In genomic region chr7:135209225-135209834, GRCh38 we compare ENCODE assay signal across 17 cellular contexts. TPM values are rescaled to one million over a fixed set of nuclear protein-coding genes. Genes with fewer than 3 reads are reported as not detected.
DNase-seq lines count a peak whose midpoint lies in the region; ATAC-seq, FAIRE-seq and TF ChIP-seq lines count a peak whose summit lies in the region.
"Had no signal": no experiment of that assay in that cellular context is flagged by ENCODE, and none has a peak within 500 bp of the region (broad histone marks: within the 10 kb centered on the region; RNA-seq: fewer than 3 reads in every experiment).

No MANE protein-coding gene starts in this region.

- H3K9me3 ChIP-seq in CD4-positive, CD25-positive, alpha-beta regulatory T cell (ENCODE audit: control insufficient read depth in 2 of 2, low read length in 2 of 2) = no peaks in the 10 kb centered on the region
- no peaks in the 10 kb centered on the region for H3K9me3 ChIP-seq in Loucy (ENCODE audit: insufficient read depth, low read depth, low read length)
- H3K9me3 ChIP-seq: BE2C, mucosa of descending colon, uterus had no signal

- H3K4me1 ChIP-seq in CD4-positive, CD25-positive, alpha-beta regulatory T cell (ENCODE audit: control insufficient read depth, insufficient read depth, low read length, poor library complexity, severe bottlenecking) = peaks cover 14% of the 10 kb centered on the region
- peaks cover 30% of the 10 kb centered on the region for H3K4me1 ChIP-seq in Loucy (ENCODE audit: insufficient read depth, low read length, poor library complexity, severe bottlenecking)
- H3K4me1 ChIP-seq: uterus had no signal

- H3K27me3 Mint-ChIP-seq in CD4-positive, CD25-positive, alpha-beta regulatory T cell = peaks cover 5% of the 10 kb centered on the region
- H3K27me3 Mint-ChIP-seq in nephron (ENCODE audit: low read depth) = peaks cover 3% of the 10 kb centered on the region

- H3K27ac Mint-ChIP-seq in CD4-positive, CD25-positive, alpha-beta regulatory T cell = no peak overlapping the region
- peak overlapping the region; percentile 60 to 98 (median 93) for H3K27ac Mint-ChIP-seq in nephron

- peaks cover 10% of the 10 kb centered on the region for H3K36me3 Mint-ChIP-seq in CD4-positive, CD25-positive, alpha-beta regulatory T cell
- H3K36me3 Mint-ChIP-seq in nephron (ENCODE audit: low read depth) = peaks cover 24% of the 10 kb centered on the region

- H3K36me3 ChIP-seq in CD4-positive, CD25-positive, alpha-beta regulatory T cell (ENCODE audit: control insufficient read depth, insufficient read depth, low read length) = peaks cover 14% of the 10 kb centered on the region
- no peaks in the 10 kb centered on the region for H3K36me3 ChIP-seq in Loucy (ENCODE audit: insufficient read depth, low read length)
- H3K36me3 ChIP-seq: BE2C, uterus had no signal

- FAIRE-seq in D721Med (lab: Jason Lieb, UNC) = no peak

- no peak for ATAC-seq in CD4-positive, CD25-positive, alpha-beta regulatory T cell (ENCODE audit: low read depth in 2 of 2)
- ATAC-seq in HG03025 (IDR thresholded peaks at IDR 0.05; ENCODE audit: low FRiP score, unreplicated experiment) = no peak
- ATAC-seq: mucosa of descending colon had no signal

- H3K9me2 ChIP-seq in Loucy (replicated peaks; ENCODE audit: low read depth, low read length) = no peaks in the 10 kb centered on the region

- H3K79me2 ChIP-seq in Loucy (ENCODE audit: insufficient read depth, low read length) = peaks cover 4% of the 10 kb centered on the region; the same call in 1 of the 2 replicates

- DNase-seq in CD4-positive, CD25-positive, alpha-beta regulatory T cell = no peak
- DNase-seq in caudate nucleus (lab: John Stamatoyannopoulos, UW) (no peak), D721Med (ENCODE audit: insufficient read length, low spot score) (no peak), NCI-H82 treated with DMSO at 0.1 percent for 48 hours (lab: John Stamatoyannopoulos, UW; ENCODE audit: unreplicated experiment) (no peak), GM10266 (ENCODE audit: extremely low spot score) (no peak)
- DNase-seq: activated CD8-positive, alpha-beta memory T cell treated with anti-CD3 and anti-CD28 coated beads, Interleukin-2, amount 50 U/mL, for 4 hours; BE2C; mucosa of descending colon; retina; uterus had no signal

- H3K9ac ChIP-seq in Loucy (ENCODE audit: low read depth, low read length, poor library complexity, severe bottlenecking) = no peak overlapping the region

- TF ChIP-seq CTCF in Loucy (conservative IDR thresholded peaks at IDR 0.05; ENCODE audit: low read length) = no peak
- no peak for TF ChIP-seq CTCF in nephron (IDR thresholded peaks at IDR 0.05; ENCODE audit: unreplicated experiment in 3 of 3)
- no peak for TF ChIP-seq CTCF in D721Med (IDR thresholded peaks at IDR 0.05; ENCODE audit: insufficient read depth, missing control alignments)
- no peak for TF ChIP-seq CTCF in GM10266 (IDR thresholded peaks at IDR 0.05; ENCODE audit: control insufficient read depth, insufficient read depth, low read depth, missing control alignments)

- H3K4me1 Mint-ChIP-seq in CD4-positive, CD25-positive, alpha-beta regulatory T cell = peaks cover 22 to 51% (median 33%) of the 10 kb centered on the region in 4 donors
- peaks cover 25% of the 10 kb centered on the region for H3K4me1 Mint-ChIP-seq in nephron

- no peaks in the 10 kb centered on the region for H3F3A ChIP-seq in Loucy (ENCODE audit: low read depth)

- H3K4me3 ChIP-seq in CD4-positive, CD25-positive, alpha-beta regulatory T cell (ENCODE audit: low read depth, low read length) = no peak overlapping the region
- peak overlapping the region; percentile 26 for H3K4me3 ChIP-seq in Loucy (ENCODE audit: low read length, poor library complexity, severe bottlenecking)
- H3K4me3 ChIP-seq: mucosa of descending colon, uterus had no signal

- H3K9me3 Mint-ChIP-seq in CD4-positive, CD25-positive, alpha-beta regulatory T cell = no peaks in the 10 kb centered on the region
- no peaks in the 10 kb centered on the region for H3K9me3 Mint-ChIP-seq in nephron

- H2AFZ ChIP-seq in Loucy (ENCODE audit: low read length) = no peak overlapping the region

- no peaks in the 10 kb centered on the region for H3K27me3 ChIP-seq in CD4-positive, CD25-positive, alpha-beta regulatory T cell (ENCODE audit: control insufficient read depth, insufficient read depth, low read length)
- H3K27me3 ChIP-seq in Loucy (ENCODE audit: insufficient read depth, low read length, poor library complexity, severe bottlenecking) = no peaks in the 10 kb centered on the region
- H3K27me3 ChIP-seq: BE2C, uterus had no signal

- H4K20me1 ChIP-seq in Loucy (ENCODE audit: insufficient read depth, low read length, poor library complexity, severe bottlenecking) = no peaks in the 10 kb centered on the region

- H3K27ac ChIP-seq in CD4-positive, CD25-positive, alpha-beta regulatory T cell (ENCODE audit: insufficient read depth, low read length, poor library complexity, severe bottlenecking) = no peak overlapping the region
- H3K27ac ChIP-seq in caudate nucleus (ENCODE audit: low read depth, low read length) = peak overlapping the region; percentile 44
- H3K27ac ChIP-seq: uterus had no signal

- peak overlapping the region; percentile 92 for H3K4me2 ChIP-seq in Loucy (ENCODE audit: low read depth, low read length, poor library complexity, severe bottlenecking)

- H3K4me3 Mint-ChIP-seq in CD4-positive, CD25-positive, alpha-beta regulatory T cell = peak overlapping the region in 3 of 4 donors; percentile 43 to 96 (median 94)
- H3K4me3 Mint-ChIP-seq in nephron = peak overlapping the region; percentile 91 to 100 (median 96)

RNA-seq across cellular contexts. Expression of gene WDR91, which starts 2.0 kb away (rescaled TPM):
- 34.9 TPM for total RNA-seq in CD4-positive, CD25-positive, alpha-beta regulatory T cell
- polyA plus RNA-seq in CD4-positive, CD25-positive, alpha-beta regulatory T cell = 1 to 10 TPM; 3.4 to 4.7 (median 4.2) TPM

RNA-seq across cellular contexts. Expression of gene STRA8, which starts 24.3 kb away (rescaled TPM):
- total RNA-seq in CD4-positive, CD25-positive, alpha-beta regulatory T cell = not detected
- not detected for polyA plus RNA-seq in CD4-positive, CD25-positive, alpha-beta regulatory T cell
- total RNA-seq: dermis microvascular lymphatic vessel endothelial cell, G401, H4, M059J, mucosa of descending colon, uterus had no signal

RNA-seq across cellular contexts. Expression of gene CYREN, which starts 38.8 kb away (rescaled TPM):
- 20.1 TPM for total RNA-seq in CD4-positive, CD25-positive, alpha-beta regulatory T cell
- 10 to 100 TPM; 25.3 to 39.8 (median 33.2) TPM for polyA plus RNA-seq in CD4-positive, CD25-positive, alpha-beta regulatory T cell

Comparison
In these comparisons a context has a peak if more than half of its experiments do, and no peak if none do; other contexts are left out.
1. H3K27ac Mint-ChIP-seq: peak in nephron (3 of 3); none in CD4-positive, CD25-positive, alpha-beta regulatory T cell (0 of 3).